ENCODE assay signal across 22 cellular contexts in genomic region chr1:240247899-240248298, GRCh38.
"Had no signal": no experiment of that assay in that cellular context is flagged by ENCODE, and none has a peak within 500 bp of the region (broad histone marks: within the 10 kb centered on the region; RNA-seq: fewer than 3 reads in every experiment).

No MANE protein-coding gene starts in this region.

- H3K36me3 Mint-ChIP-seq: mesothelial cell of epicardium; naive thymus-derived CD4-positive, alpha-beta T cell; natural killer cell treated with Interleukin-12 subunit alpha and Interleukin-12 subunit beta and Interleukin-15 and Interleukin-18, amount 100 ng/mL, for 72 hours; stimulated activated naive B cell treated with anti-CD40 and anti-IgM and Interleukin-4, amounts not matched to agents 10 μg/mL and 1 μg/mL and 100 μg/mL, for 72 hours had no signal

- H3K27me3 Mint-ChIP-seq: naive thymus-derived CD4-positive, alpha-beta T cell; progenitor cell of endocrine pancreas; stimulated activated naive B cell treated with anti-CD40 and anti-IgM and Interleukin-4, amounts not matched to agents 10 μg/mL and 1 μg/mL and 100 μg/mL, for 72 hours had no signal

- DNase-seq: islet precursor cell; left ventricle myocardium inferior; mesendoderm; naive thymus-derived CD4-positive, alpha-beta T cell; ovary; retina; right cardiac atrium; sigmoid colon; stimulated activated CD4-positive, alpha-beta T cell treated with anti-CD3 and anti-CD28 coated beads, Interleukin-12 subunit alpha, Interleukin-12 subunit beta, amount 100 ng/mL, for 4 hours; stimulated activated CD4-positive, alpha-beta T cell treated with anti-CD3 and anti-CD28 coated beads, Interleukin-15, amount 100 ng/mL, for 24 hours; stimulated activated CD4-positive, alpha-beta T cell treated with anti-CD3 and anti-CD28 coated beads, Interleukin-2, amount 100 ng/mL, for 24 hours; stimulated activated CD4-positive, alpha-beta T cell treated with anti-CD3 and anti-CD28 coated beads, Interleukin-4, amount 100 ng/mL, for 1 hour; stimulated activated naive B cell treated with anti-CD40 and anti-IgM and Interleukin-4, amounts not matched to agents 10 μg/mL and 1 μg/mL and 100 μg/mL, for 72 hours; stimulated activated naive CD8-positive, alpha-beta T cell treated with anti-CD3 and anti-CD28 coated beads, Interleukin-15, Interleukin-2, amounts not matched to agents 100 U/mL and 50 U/mL, for 24 hours; stomach; testis; thyroid gland; transverse colon; upper lobe of left lung had no signal

- ATAC-seq: naive thymus-derived CD4-positive, alpha-beta T cell; natural killer cell treated with Interleukin-12 subunit alpha and Interleukin-12 subunit beta and Interleukin-15 and Interleukin-18, amount 100 ng/mL, for 72 hours; right cardiac atrium; stimulated activated naive B cell treated with anti-CD40 and anti-IgM and Interleukin-4, amounts not matched to agents 10 μg/mL and 1 μg/mL and 100 μg/mL, for 72 hours; stimulated activated naive CD8-positive, alpha-beta T cell treated with anti-CD3 and anti-CD28 coated beads, Interleukin-15, Interleukin-2, amounts not matched to agents 100 U/mL and 50 U/mL, for 24 hours had no signal

- H3K27ac Mint-ChIP-seq: mesothelial cell of epicardium; naive thymus-derived CD4-positive, alpha-beta T cell; natural killer cell treated with Interleukin-12 subunit alpha and Interleukin-12 subunit beta and Interleukin-15 and Interleukin-18, amount 100 ng/mL, for 72 hours; progenitor cell of endocrine pancreas; stimulated activated naive B cell treated with anti-CD40 and anti-IgM and Interleukin-4, amounts not matched to agents 10 μg/mL and 1 μg/mL and 100 μg/mL, for 72 hours had no signal

- H3K4me1 Mint-ChIP-seq: stimulated activated naive B cell treated with anti-CD40 and anti-IgM and Interleukin-4, amounts not matched to agents 10 μg/mL and 1 μg/mL and 100 μg/mL, for 72 hours had no signal

- H3K4me3 Mint-ChIP-seq: mesothelial cell of epicardium; naive thymus-derived CD4-positive, alpha-beta T cell; natural killer cell treated with Interleukin-12 subunit alpha and Interleukin-12 subunit beta and Interleukin-15 and Interleukin-18, amount 100 ng/mL, for 72 hours; stimulated activated naive B cell treated with anti-CD40 and anti-IgM and Interleukin-4, amounts not matched to agents 10 μg/mL and 1 μg/mL and 100 μg/mL, for 72 hours had no signal
